Comparison of ENCODE assay signal across 9 cellular contexts in the genomic region with DNA sequence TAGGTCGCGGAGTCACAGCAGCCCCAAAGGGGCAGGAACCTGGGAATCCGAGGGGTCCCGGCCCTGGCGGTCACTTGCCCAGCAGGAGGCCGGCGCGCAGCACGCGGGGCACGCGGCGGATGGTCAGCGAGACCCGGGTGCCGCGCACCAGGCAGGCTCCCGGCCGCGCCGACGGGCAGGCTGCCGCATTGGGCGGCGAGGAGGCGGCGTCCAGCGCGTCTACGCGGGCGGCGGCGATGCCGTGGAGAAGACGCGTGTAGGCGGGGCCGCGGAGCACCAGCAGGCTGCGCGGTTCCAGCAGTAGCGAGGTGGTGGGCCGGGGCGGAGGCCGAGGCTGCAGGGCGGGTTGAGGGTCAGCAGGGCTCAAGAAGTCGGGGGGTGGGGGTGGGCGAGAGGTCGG. TPM values are rescaled to one million over a fixed set of nuclear protein-coding genes. Genes with fewer than 3 reads are reported as not detected.
DNase-seq lines count a peak whose midpoint lies in the region; ATAC-seq and TF ChIP-seq lines count a peak whose summit lies in the region.
"Had no signal": no experiment of that assay in that cellular context is flagged by ENCODE, and none has a peak within 500 bp of the region (broad histone marks: within the 10 kb centered on the region; RNA-seq: fewer than 3 reads in every experiment).

No MANE protein-coding gene starts in this region.

- peak overlapping the region in 1 of 2 donors; percentile 6 for H3K9ac ChIP-seq in liver (ENCODE audit: low read depth in 1 of 2, low read length in 2 of 2)

- WGBS in liver, result under 1% methylated on average over 50 of the region's 50 CpGs

- peaks cover 11 to 39% (median 27%) of the 10 kb centered on the region in 4 donors for H3K4me1 ChIP-seq in liver (ENCODE audit: control insufficient read depth in 4 of 4, insufficient read depth in 4 of 4, low read length in 3 of 4)

- TF ChIP-seq CTCF in WERI-Rb-1 (IDR thresholded peaks at IDR 0.05; ENCODE audit: low read depth, low read length) (no peak), liver (IDR thresholded peaks at IDR 0.05; ENCODE audit: low read depth, low read length, missing input control) (no peak)

- H3K4me3 ChIP-seq in WERI-Rb-1 (ENCODE audit: low read depth, low read length), result peak overlapping the region; percentile 37
- peak overlapping the region in 2 of 3 donors; percentile 23 to 53 for H3K4me3 ChIP-seq in liver (ENCODE audit: low read depth in 1 of 3, low read length in 3 of 3)

- H3K9me3 ChIP-seq in WERI-Rb-1 (ENCODE audit: severe bottlenecking) (no peaks in the 10 kb centered on the region), liver (ENCODE audit: control insufficient read depth in 4 of 4, low read length in 3 of 4) (no peaks in the 10 kb centered on the region)

- DNase-seq in Caki2 (ENCODE audit: low read depth) (peak; percentile 31), NCI-H1092 treated with DMSO at 0.1 percent for 48 hours (lab: John Stamatoyannopoulos, UW) (peak; percentile 20), WERI-Rb-1 (peak; percentile 52), dermis microvascular lymphatic vessel endothelial cell (ENCODE audit: low read depth in 2 of 2) (peak; percentile 5 to 74), mesenteric fat pad (ENCODE audit: low spot score) (no peak)
- DNase-seq in stimulated activated CD8-positive, alpha-beta memory T cell treated with anti-CD3 and anti-CD28 coated beads, Interleukin-4, amount 100 ng/mL, for 48 hours, result peak; percentile 70

- H3K27me3 ChIP-seq in WERI-Rb-1 (ENCODE audit: insufficient read depth, low read depth, severe bottlenecking) (no peaks in the 10 kb centered on the region), liver (ENCODE audit: control insufficient read depth in 4 of 4, insufficient read depth in 4 of 4, low read length in 3 of 4) (no peaks in the 10 kb centered on the region)

- no peak for TF ChIP-seq RAD21 in liver (IDR thresholded peaks at IDR 0.05)

- no peak for ATAC-seq in HG02884 (IDR thresholded peaks at IDR 0.05; ENCODE audit: unreplicated experiment)

- peak overlapping the region; percentile 54; the same call in 1 of the 2 replicates for H3K27ac ChIP-seq in WERI-Rb-1
- H3K27ac ChIP-seq in liver (ENCODE audit: low read depth in 1 of 2, low read length in 2 of 2), result peak overlapping the region; percentile 9 to 10

- no peaks in the 10 kb centered on the region for H3K36me3 ChIP-seq in WERI-Rb-1
- no peaks in the 10 kb centered on the region for H3K36me3 ChIP-seq in liver (ENCODE audit: control insufficient read depth in 4 of 4, insufficient read depth in 3 of 4, low read depth in 1 of 4, low read length in 3 of 4)

- in situ Hi-C loops in Caki2 (cut with HindIII; ENCODE audit: low pct_unique_long_range_greater_than_20kb, low sequenced_read_pairs), result no loop called here

TF ChIP-seq in liver, 16 proteins besides CTCF, POLR2A, EP300 and RAD21:
- TF ChIP-seq YY1 (IDR thresholded peaks at IDR 0.05) (no peak), NR2F2 (IDR thresholded peaks at IDR 0.05) (no peak), RXRA (IDR thresholded peaks at IDR 0.05) (no peak), HNF4G (IDR thresholded peaks at IDR 0.05) (no peak), TAF1 (conservative IDR thresholded peaks at IDR 0.05) (no peak), FOXA1 (IDR thresholded peaks at IDR 0.05) (no peak), EGR1 (IDR thresholded peaks at IDR 0.05; ENCODE audit: low read depth in 2 of 2) (no peak), JUND (IDR thresholded peaks at IDR 0.05) (no peak), GABPA (IDR thresholded peaks at IDR 0.05 in 1 of 2, conservative IDR thresholded peaks at IDR 0.05 in 1 of 2) (no peak), SP1 (IDR thresholded peaks at IDR 0.05) (no peak), FOXA2 (IDR thresholded peaks at IDR 0.05) (no peak)
- TF ChIP-seq, protein P1, sequence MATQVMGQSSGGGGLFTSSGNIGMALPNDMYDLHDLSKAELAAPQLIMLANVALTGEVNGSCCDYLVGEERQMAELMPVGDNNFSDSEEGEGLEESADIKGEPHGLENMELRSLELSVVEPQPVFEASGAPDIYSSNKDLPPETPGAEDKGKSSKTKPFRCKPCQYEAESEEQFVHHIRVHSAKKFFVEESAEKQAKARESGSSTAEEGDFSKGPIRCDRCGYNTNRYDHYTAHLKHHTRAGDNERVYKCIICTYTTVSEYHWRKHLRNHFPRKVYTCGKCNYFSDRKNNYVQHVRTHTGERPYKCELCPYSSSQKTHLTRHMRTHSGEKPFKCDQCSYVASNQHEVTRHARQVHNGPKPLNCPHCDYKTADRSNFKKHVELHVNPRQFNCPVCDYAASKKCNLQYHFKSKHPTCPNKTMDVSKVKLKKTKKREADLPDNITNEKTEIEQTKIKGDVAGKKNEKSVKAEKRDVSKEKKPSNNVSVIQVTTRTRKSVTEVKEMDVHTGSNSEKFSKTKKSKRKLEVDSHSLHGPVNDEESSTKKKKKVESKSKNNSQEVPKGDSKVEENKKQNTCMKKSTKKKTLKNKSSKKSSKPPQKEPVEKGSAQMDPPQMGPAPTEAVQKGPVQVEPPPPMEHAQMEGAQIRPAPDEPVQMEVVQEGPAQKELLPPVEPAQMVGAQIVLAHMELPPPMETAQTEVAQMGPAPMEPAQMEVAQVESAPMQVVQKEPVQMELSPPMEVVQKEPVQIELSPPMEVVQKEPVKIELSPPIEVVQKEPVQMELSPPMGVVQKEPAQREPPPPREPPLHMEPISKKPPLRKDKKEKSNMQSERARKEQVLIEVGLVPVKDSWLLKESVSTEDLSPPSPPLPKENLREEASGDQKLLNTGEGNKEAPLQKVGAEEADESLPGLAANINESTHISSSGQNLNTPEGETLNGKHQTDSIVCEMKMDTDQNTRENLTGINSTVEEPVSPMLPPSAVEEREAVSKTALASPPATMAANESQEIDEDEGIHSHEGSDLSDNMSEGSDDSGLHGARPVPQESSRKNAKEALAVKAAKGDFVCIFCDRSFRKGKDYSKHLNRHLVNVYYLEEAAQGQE (IDR thresholded peaks at IDR 0.05), result no peak
- TF ChIP-seq, protein P2, sequence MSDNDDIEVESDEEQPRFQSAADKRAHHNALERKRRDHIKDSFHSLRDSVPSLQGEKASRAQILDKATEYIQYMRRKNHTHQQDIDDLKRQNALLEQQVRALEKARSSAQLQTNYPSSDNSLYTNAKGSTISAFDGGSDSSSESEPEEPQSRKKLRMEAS (IDR thresholded peaks at IDR 0.05), result no peak
- TF ChIP-seq, protein P3, sequence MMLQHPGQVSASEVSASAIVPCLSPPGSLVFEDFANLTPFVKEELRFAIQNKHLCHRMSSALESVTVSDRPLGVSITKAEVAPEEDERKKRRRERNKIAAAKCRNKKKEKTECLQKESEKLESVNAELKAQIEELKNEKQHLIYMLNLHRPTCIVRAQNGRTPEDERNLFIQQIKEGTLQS (IDR thresholded peaks at IDR 0.05), result no peak
TF ChIP-seq in liver: peak in this region for 0.

RNA-seq across cellular contexts. Expression of a gene that starts 0.6 kb away (rescaled TPM):
- 1.4 TPM in 1 of 2 replicates, not detected in the other for total RNA-seq in Caki2 (2014; rRNA removed; shearing (Covaris generic); ENCODE audit: low replicate concordance)
- total RNA-seq in dermis microvascular lymphatic vessel endothelial cell (under 0.01 TPM in 1 of 2 replicates, not detected in the other), liver (1 to 10 TPM; 1.8 to 4.4 TPM), mesenteric fat pad (not detected)
- polyA plus RNA-seq in liver, result 1 to 10 TPM; 4.3 to 5.7 TPM
- total RNA-seq: HT1080 had no signal

RNA-seq across cellular contexts. Expression of a gene that starts 4.8 kb away (rescaled TPM):
- total RNA-seq in Caki2 (2014; rRNA removed; shearing (Covaris generic); ENCODE audit: low replicate concordance), result 41.7 and 47.3 TPM in 2 replicates
- total RNA-seq in dermis microvascular lymphatic vessel endothelial cell (5.5 and 8.7 TPM in 2 replicates), liver (1 to 10 TPM; 6.3 to 8.3 TPM), mesenteric fat pad (12.6 TPM)
- 10 to 100 TPM in 1 of 2 donors, 1 to 10 TPM in 1; 9.3 to 11.8 TPM for polyA plus RNA-seq in liver

RNA-seq across cellular contexts. Expression of a gene that starts 14.2 kb away (rescaled TPM):
- total RNA-seq in Caki2 (2014; rRNA removed; shearing (Covaris generic); ENCODE audit: low replicate concordance), result 54.3 and 64.8 TPM in 2 replicates
- 7.2 and 14.0 TPM in 2 replicates for total RNA-seq in dermis microvascular lymphatic vessel endothelial cell
- 10 to 100 TPM in 1 of 2 donors, 1 to 10 TPM in 1; 8.4 to 28.4 TPM for total RNA-seq in liver
- polyA plus RNA-seq in liver, result 10 to 100 TPM; 16.0 to 21.7 TPM
- 8.2 TPM for total RNA-seq in mesenteric fat pad

RNA-seq across cellular contexts. Expression of a gene that starts 23.5 kb away (rescaled TPM):
- 1.1 and 2.3 TPM in 2 replicates for total RNA-seq in Caki2 (2014; rRNA removed; shearing (Covaris generic); ENCODE audit: low replicate concordance)
- total RNA-seq in dermis microvascular lymphatic vessel endothelial cell (1.3 and 6.1 TPM in 2 replicates), liver (1 to 10 TPM in 1 of 2 donors, under 1 TPM in 1; 0.59 to 1.5 TPM), mesenteric fat pad (19.7 TPM)
- under 1 TPM; 0.78 to 0.82 TPM for polyA plus RNA-seq in liver

RNA-seq across cellular contexts. Expression of a gene that starts 44.9 kb away (rescaled TPM):
- 3.6 and 11.7 TPM in 2 replicates for total RNA-seq in Caki2 (2014; rRNA removed; shearing (Covaris generic); ENCODE audit: low replicate concordance)
- 0.77 and 1.1 TPM in 2 replicates for total RNA-seq in dermis microvascular lymphatic vessel endothelial cell
- 1 to 10 TPM; 1.8 to 2.3 TPM for total RNA-seq in liver
- 1 to 10 TPM; 4.2 to 4.4 TPM for polyA plus RNA-seq in liver
- total RNA-seq in mesenteric fat pad, result 5.2 TPM
